ENCODE assay signal across 9 cellular contexts in genomic region chr9:42852133-42852532, GRCh38.
DNase-seq lines count a peak whose midpoint lies in the region; ATAC-seq, FAIRE-seq and TF ChIP-seq lines count a peak whose summit lies in the region.
"Had no signal": no experiment of that assay in that cellular context is flagged by ENCODE, and none has a peak within 500 bp of the region (broad histone marks: within the 10 kb centered on the region; RNA-seq: fewer than 3 reads in every experiment).

No MANE protein-coding gene starts in this region.

- no TSS peak for BruUV-seq in HepG2 (replicated peaks; lab: Mats Ljungman, UMichigan)

- H3K27ac ChIP-seq in HepG2 (ENCODE audit: extremely low read length, insufficient read depth, low read length): peak overlapping the region; percentile 26

- no peak overlapping the region for H2AFZ ChIP-seq in HepG2 (ENCODE audit: low read length)

- H3K9ac ChIP-seq in HepG2 (ENCODE audit: insufficient read depth, low read depth, low read length): peak overlapping the region; percentile 49; the same call in 1 of the 2 replicates

- whole genome bisulfite sequencing in HepG2 (ENCODE audit: low lambda C conversion rate): 0% methylated on average over 1 of the region's 38 CpGs

- no peaks in the 10 kb centered on the region for H3K79me2 ChIP-seq in HepG2 (ENCODE audit: insufficient read depth, low read length)

- no peaks in the 10 kb centered on the region for H3K36me3 Mint-ChIP-seq in activated naive CD4-positive, alpha-beta T cell treated with anti-CD3 and anti-CD28 coated beads, Interleukin-2, amount 10 ng/mL, durations not matched to agents 7 days and 5 days

- peak overlapping the region; percentile 45 to 70 (median 68); a peak in 4 of 6 replicates for H3K4me3 ChIP-seq in HepG2 (replicated peaks in 1 of 3; ENCODE audit: insufficient read depth in 1 of 3, low read depth in 2 of 3, low read length in 3 of 3)

- no peaks in the 10 kb centered on the region for H3K9me3 Mint-ChIP-seq in activated naive CD4-positive, alpha-beta T cell treated with anti-CD3 and anti-CD28 coated beads, Interleukin-2, amount 10 ng/mL, durations not matched to agents 7 days and 5 days

- DNase-seq in activated naive CD4-positive, alpha-beta T cell treated with anti-CD3 and anti-CD28 coated beads, Interleukin-2, amount 10 ng/mL, durations not matched to agents 7 days and 5 days: peak; percentile 29
- DNase-seq in activated naive CD4-positive, alpha-beta T cell treated with Interleukin-2 at 50 U/mL for 16 hours: no peak
- DNase-seq in NCI-H146 (lab: John Stamatoyannopoulos, UW): peak; percentile 54
- peak; percentile 58 for DNase-seq in cerebellar cortex (ENCODE audit: low spot score)
- DNase-seq in HepG2 (ENCODE audit: low spot score): peak; percentile 52
- no peak for DNase-seq in GM12892 (ENCODE audit: insufficient read length)
- no peak for DNase-seq in D721Med (ENCODE audit: insufficient read length, low spot score)

- H3K27me3 Mint-ChIP-seq in activated naive CD4-positive, alpha-beta T cell treated with anti-CD3 and anti-CD28 coated beads, Interleukin-2, amount 10 ng/mL, durations not matched to agents 7 days and 5 days: peaks cover 19% of the 10 kb centered on the region

- H3K4me1 ChIP-seq in HepG2 (ENCODE audit: insufficient read depth, low read length): no peaks in the 10 kb centered on the region

- H3K27ac Mint-ChIP-seq in activated naive CD4-positive, alpha-beta T cell treated with anti-CD3 and anti-CD28 coated beads, Interleukin-2, amount 10 ng/mL, durations not matched to agents 7 days and 5 days: no peak overlapping the region

- in situ Hi-C loops in HepG2 (cut with HindIII; ENCODE audit: extremely low pct_ligation_motif_present, low pct_unique_long_range_greater_than_20kb): no loop called here

- H3K36me3 ChIP-seq in HepG2 (replicated peaks in 1 of 2; ENCODE audit: control insufficient read depth in 1 of 2, insufficient read depth in 2 of 2, low read length in 2 of 2): no peaks in the 10 kb centered on the region

- no peaks in the 10 kb centered on the region for H3K4me1 Mint-ChIP-seq in activated naive CD4-positive, alpha-beta T cell treated with anti-CD3 and anti-CD28 coated beads, Interleukin-2, amount 10 ng/mL, durations not matched to agents 7 days and 5 days

- no peaks in the 10 kb centered on the region for H3K27me3 ChIP-seq in HepG2 (ENCODE audit: control insufficient read depth in 1 of 2, insufficient read depth in 2 of 2, low read length in 2 of 2)

- peak overlapping the region; percentile 31 for H3K4me3 Mint-ChIP-seq in activated naive CD4-positive, alpha-beta T cell treated with anti-CD3 and anti-CD28 coated beads, Interleukin-2, amount 10 ng/mL, durations not matched to agents 7 days and 5 days

- TF ChIP-seq POLR2A in HepG2 (IDR thresholded peaks at IDR 0.05; ENCODE audit: insufficient read depth in 1 of 2, low read depth in 2 of 2, low read length in 2 of 2) (0 out of 4 replicates have a peak, but pooled peaks of 1 of the 2 experiments have one; percentile 36), GM12892 (IDR thresholded peaks at IDR 0.05; ENCODE audit: low read depth, low read length) (no peak)

- no peaks in the 10 kb centered on the region for H3K9me3 ChIP-seq in HepG2 (ENCODE audit: low read length)

- no peaks in the 10 kb centered on the region for H4K20me1 ChIP-seq in HepG2 (ENCODE audit: insufficient read depth, low read length)

- intact Hi-C loops in HepG2 (cut with micrococcal nuclease; ENCODE audit: unreplicated experiment): no loop called here

- TF ChIP-seq CTCF in HepG2 (CRISPR knock-in tag; IDR thresholded peaks at IDR 0.05) (peak; percentile 83), D721Med (IDR thresholded peaks at IDR 0.05; ENCODE audit: insufficient read depth, missing control alignments) (no peak)

- TF ChIP-seq EP300 in HepG2 (IDR thresholded peaks at IDR 0.05; ENCODE audit: low read depth in 2 of 2, low read length in 2 of 2) (no peak), HepG2 (CRISPR knock-in tag; IDR thresholded peaks at IDR 0.05; ENCODE audit: borderline replicate concordance) (no peak)

- peak; percentile 87 for TF ChIP-seq RAD21 in HepG2 (CRISPR knock-in tag; IDR thresholded peaks at IDR 0.05)

- CTCF ChIA-PET in activated naive CD4-positive, alpha-beta T cell treated with anti-CD3 and anti-CD28 coated beads, Interleukin-2, amount 10 ng/mL, durations not matched to agents 7 days and 5 days (lab: Charles Lee): no interaction called here
- CTCF ChIA-PET in HepG2 (lab: Yijun Ruan, JAX; ENCODE audit: low intra/inter-chr PET ratio, low total read pairs): no interaction called here

- FAIRE-seq in HepG2 (lab: Jason Lieb, UNC): no peak
- no peak for FAIRE-seq in GM12892 (lab: Jason Lieb, UNC)
- FAIRE-seq in D721Med (lab: Jason Lieb, UNC): no peak
- FAIRE-seq: TTC549 had no signal

- peak overlapping the region; percentile 31 for H3K4me2 ChIP-seq in HepG2 (ENCODE audit: low read depth, low read length)

- POLR2A ChIA-PET in HepG2 (lab: Yijun Ruan, JAX): no interaction called here

- ATAC-seq in HepG2 (peak; percentile 100), HG03469 (IDR thresholded peaks at IDR 0.05; ENCODE audit: unreplicated experiment) (no peak)

TF ChIP-seq in HepG2, 621 proteins besides CTCF, POLR2A, EP300 and RAD21 (continues in another document):
- 0 out of 2 replicates have a peak, but pooled peaks have one; percentile 19 for TF ChIP-seq SRY (CRISPR knock-in tag; IDR thresholded peaks at IDR 0.05)
- TF ChIP-seq AHR (CRISPR knock-in tag; IDR thresholded peaks at IDR 0.05): no peak
- TF ChIP-seq STAG1 (CRISPR knock-in tag; IDR thresholded peaks at IDR 0.05): peak; percentile 59
- TF ChIP-seq ZNF687 (CRISPR knock-in tag; IDR thresholded peaks at IDR 0.05): peak; percentile 85
- peak; percentile 70 for TF ChIP-seq ZMYM4 (CRISPR knock-in tag; IDR thresholded peaks at IDR 0.05)
- TF ChIP-seq SALL1 (CRISPR knock-in tag; IDR thresholded peaks at IDR 0.05): peak; percentile 35
- no peak for TF ChIP-seq NFYB (CRISPR knock-in tag; IDR thresholded peaks at IDR 0.05)
- TF ChIP-seq POLR2AphosphoS5 (IDR thresholded peaks at IDR 0.05; ENCODE audit: low read depth, low read length): 0 out of 2 replicates have a peak, but pooled peaks have one; percentile 34
- TF ChIP-seq SIN3A (IDR thresholded peaks at IDR 0.05; ENCODE audit: borderline replicate concordance, low read depth, low read length): 0 out of 2 replicates have a peak, but pooled peaks have one; percentile 29
- no peak for TF ChIP-seq BCL3 (CRISPR knock-in tag; IDR thresholded peaks at IDR 0.05)
- peak; percentile 62; the same call in 1 of the 2 replicates for TF ChIP-seq ZNF800 (CRISPR knock-in tag; IDR thresholded peaks at IDR 0.05)

Comparison
In these comparisons a context has a peak if more than half of its experiments do, and no peak if none do; other contexts are left out.
1. DNase-seq: peak in activated naive CD4-positive, alpha-beta T cell treated with anti-CD3 and anti-CD28 coated beads, Interleukin-2, amount 10 ng/mL, durations not matched to agents 7 days and 5 days (single experiment), NCI-H146 (single experiment), cerebellar cortex (single experiment) and HepG2 (single experiment); none in activated naive CD4-positive, alpha-beta T cell treated with Interleukin-2 at 50 U/mL for 16 hours (single experiment), GM12892 (single experiment) and D721Med (single experiment).